Comparison of ENCODE assay signal across 12 cellular contexts in genomic region chr19:3976495-3977241, GRCh38. TPM values are rescaled to one million over a fixed set of nuclear protein-coding genes. Genes with fewer than 3 reads are reported as not detected.
DNase-seq lines count a peak whose midpoint lies in the region; ATAC-seq and TF ChIP-seq lines count a peak whose summit lies in the region.
"Had no signal": no experiment of that assay in that cellular context is flagged by ENCODE, and none has a peak within 500 bp of the region (broad histone marks: within the 10 kb centered on the region; RNA-seq: fewer than 3 reads in every experiment).

No MANE protein-coding gene starts in this region.

- H3K9me3 Mint-ChIP-seq in activated T-cell treated with anti-CD3 and anti-CD28 coated beads, Interleukin-2, amount 50 U/mL, for 4 hours, result no peaks in the 10 kb centered on the region
- H3K9me3 Mint-ChIP-seq in endodermal cell, result no peaks in the 10 kb centered on the region

- H3K36me3 ChIP-seq in endodermal cell (ENCODE audit: control insufficient read depth, insufficient read depth, low read length) (peaks cover 70% of the 10 kb centered on the region), smooth muscle cell (ENCODE audit: low read depth) (peaks cover 10% of the 10 kb centered on the region)

- H3K4me1 Mint-ChIP-seq in activated T-cell treated with anti-CD3 and anti-CD28 coated beads, Interleukin-2, amount 50 U/mL, for 4 hours (ENCODE audit: low read depth), result peaks cover 15% of the 10 kb centered on the region
- peaks cover 2% of the 10 kb centered on the region for H3K4me1 Mint-ChIP-seq in endodermal cell

- H3K4me2 ChIP-seq in smooth muscle cell, result no peak overlapping the region

- DNase-seq in activated T-cell treated with anti-CD3 and anti-CD28 coated beads, Interleukin-2, amount 50 U/mL, for 1 hour, result peak; percentile 27
- DNase-seq in activated T-cell treated with anti-CD3 and anti-CD28 coated beads, Interleukin-2, amount 50 U/mL, for 4 hours, result no peak
- DNase-seq in NB4 (ENCODE audit: low read depth) (peak; percentile 10), endodermal cell (peak; percentile 60), smooth muscle cell (lab: John Stamatoyannopoulos, UW; ENCODE audit: unreplicated experiment) (no peak), SHP77 (lab: John Stamatoyannopoulos, UW) (no peak), GM10248 (ENCODE audit: extremely low spot score) (no peak)
- DNase-seq: foreskin keratinocyte, Karpas-422, left lung, NCI-H524 treated with DMSO at 0.1 percent for 48 hours had no signal

- H3K4me3 ChIP-seq in NB4 (ENCODE audit: low read depth, low read length) (no peak overlapping the region), endodermal cell (ENCODE audit: low read length) (no peak overlapping the region), smooth muscle cell (no peak overlapping the region)
- H3K4me3 ChIP-seq: left lung had no signal

- ATAC-seq in activated T-cell treated with anti-CD3 and anti-CD28 coated beads, Interleukin-2, amount 50 U/mL, for 4 hours, result no peak
- no peak for ATAC-seq in GM18498 (IDR thresholded peaks at IDR 0.05; ENCODE audit: unreplicated experiment)
- ATAC-seq: foreskin keratinocyte, left lung had no signal

- H3K4me1 ChIP-seq in endodermal cell (ENCODE audit: control insufficient read depth, insufficient read depth, low read length) (peaks cover 9% of the 10 kb centered on the region), smooth muscle cell (ENCODE audit: low read depth) (no peaks in the 10 kb centered on the region)
- H3K4me1 ChIP-seq: foreskin keratinocyte had no signal

- H3K9me3 ChIP-seq in endodermal cell (ENCODE audit: control insufficient read depth, low read length) (no peaks in the 10 kb centered on the region), smooth muscle cell (replicated peaks; ENCODE audit: low read depth) (no peaks in the 10 kb centered on the region)
- H3K9me3 ChIP-seq: left lung had no signal

- no peak for TF ChIP-seq CTCF in NB4 (IDR thresholded peaks at IDR 0.05; ENCODE audit: low read depth, low read length)
- TF ChIP-seq CTCF in endodermal cell (conservative IDR thresholded peaks at IDR 0.05), result no peak
- no peak for TF ChIP-seq CTCF in smooth muscle cell (IDR thresholded peaks at IDR 0.05; ENCODE audit: borderline replicate concordance, insufficient read depth, poor library complexity, severe bottlenecking)
- TF ChIP-seq CTCF in GM10248 (IDR thresholded peaks at IDR 0.05; ENCODE audit: control extremely low read depth, extremely low read depth, low read depth, missing control alignments), result no peak

- H3K27me3 ChIP-seq in endodermal cell (ENCODE audit: control insufficient read depth, insufficient read depth, low read length, poor library complexity, severe bottlenecking) (no peaks in the 10 kb centered on the region), smooth muscle cell (ENCODE audit: low read depth) (no peaks in the 10 kb centered on the region)
- H3K27me3 ChIP-seq: foreskin keratinocyte, left lung had no signal

- no peak overlapping the region for H2AFZ ChIP-seq in smooth muscle cell (ENCODE audit: low read depth)

- H3K9ac ChIP-seq in endodermal cell (ENCODE audit: extremely low read depth, low read length, poor library complexity, severe bottlenecking) (no peak overlapping the region), smooth muscle cell (ENCODE audit: low read depth) (no peak overlapping the region)

- H3F3A ChIP-seq in smooth muscle cell (ENCODE audit: low read depth), result peaks cover 68% of the 10 kb centered on the region

- peaks cover 33% of the 10 kb centered on the region for H3K36me3 Mint-ChIP-seq in activated T-cell treated with anti-CD3 and anti-CD28 coated beads, Interleukin-2, amount 50 U/mL, for 4 hours (ENCODE audit: insufficient read depth)
- H3K36me3 Mint-ChIP-seq in endodermal cell (ENCODE audit: low read depth), result peaks cover 59% of the 10 kb centered on the region

- WGBS in endodermal cell (ENCODE audit: insufficient coverage in 1 of 2, insufficient read length in 1 of 2), 2 experiments, result 94 to 97% methylated on average over 20 to 29 of the region's 29 CpGs
- 96% methylated on average over 27 of the region's 29 CpGs for WGBS in smooth muscle cell (ENCODE audit: low lambda C conversion rate)

- CTCF ChIA-PET in GM10248 (lab: Yijun Ruan, JAX), result interaction anchor here (0.9 kb wide), 1 partner anchor 11 kb away, joined by 3 read pairs; no protein-coding TSS in a partner anchor

- H3K79me2 ChIP-seq in smooth muscle cell (ENCODE audit: low read depth), result peaks cover 66% of the 10 kb centered on the region

- H3K27me3 Mint-ChIP-seq in activated T-cell treated with anti-CD3 and anti-CD28 coated beads, Interleukin-2, amount 50 U/mL, for 4 hours (ENCODE audit: low read depth), result no peaks in the 10 kb centered on the region
- no peaks in the 10 kb centered on the region for H3K27me3 Mint-ChIP-seq in endodermal cell (ENCODE audit: insufficient read depth)

- H3K4me3 Mint-ChIP-seq in activated T-cell treated with anti-CD3 and anti-CD28 coated beads, Interleukin-2, amount 50 U/mL, for 4 hours, result no peak overlapping the region
- no peak overlapping the region for H3K4me3 Mint-ChIP-seq in endodermal cell

- H4K20me1 ChIP-seq in smooth muscle cell (ENCODE audit: low read depth), result peaks cover 81% of the 10 kb centered on the region

- no peak for TF ChIP-seq POLR2A in NB4 (IDR thresholded peaks at IDR 0.05; ENCODE audit: extremely low read depth, insufficient read length)

- POLR2A ChIA-PET in GM10248 (lab: Yijun Ruan, JAX), result interaction anchor here (0.6 to 1.0 kb wide), 2 partner anchors 9 to 11 kb away, joined by 3 to 6 read pairs; no protein-coding TSS in a partner anchor

- H3K27ac ChIP-seq in endodermal cell (ENCODE audit: low read depth, low read length), result no peak overlapping the region
- peak overlapping the region; percentile 15 for H3K27ac ChIP-seq in smooth muscle cell (ENCODE audit: low read depth)
- H3K27ac ChIP-seq: foreskin keratinocyte, left lung had no signal

- H3K27ac Mint-ChIP-seq in endodermal cell, result peak overlapping the region; percentile 39

RNA-seq across cellular contexts. Expression of gene DAPK3, which starts 5.8 kb away (rescaled TPM):
- total RNA-seq in activated T-cell treated with anti-CD3 and anti-CD28 coated beads, Interleukin-2, amount 50 U/mL, for 4 hours, result 10 to 100 TPM; 41.6 to 44.3 (median 42.6) TPM
- total RNA-seq in endodermal cell (100 to 1,000 TPM in 1 of 2 donors, 10 to 100 TPM in 1; 89.9 to 106 TPM), smooth muscle cell (76.4 and 82.9 TPM in 2 replicates)
- polyA plus RNA-seq in endodermal cell (2013, experiment 1 of 2), result 64.1 TPM
- polyA plus RNA-seq in endodermal cell (2013, experiment 2 of 2), result 54.5 TPM
- polyA plus RNA-seq in smooth muscle cell, result 113 and 120 TPM in 2 replicates

RNA-seq across cellular contexts. Expression of gene EEF2, which starts 8.6 kb away (rescaled TPM):
- 1,000 to 10,000 TPM; 3,493 to 4,080 (median 3,609) TPM for total RNA-seq in activated T-cell treated with anti-CD3 and anti-CD28 coated beads, Interleukin-2, amount 50 U/mL, for 4 hours
- total RNA-seq in endodermal cell (1,000 to 10,000 TPM; 1,913 to 2,886 TPM), smooth muscle cell (870 and 903 TPM in 2 replicates)
- 1,668 TPM for polyA plus RNA-seq in endodermal cell (2013, experiment 1 of 2)
- 1,515 TPM for polyA plus RNA-seq in endodermal cell (2013, experiment 2 of 2)
- 365 and 474 TPM in 2 replicates for polyA plus RNA-seq in smooth muscle cell

RNA-seq across cellular contexts. Expression of gene PIAS4, which starts 30.9 kb away (rescaled TPM):
- 10 to 100 TPM; 33.9 to 37.0 (median 35.3) TPM for total RNA-seq in activated T-cell treated with anti-CD3 and anti-CD28 coated beads, Interleukin-2, amount 50 U/mL, for 4 hours
- total RNA-seq in endodermal cell (10 to 100 TPM; 57.5 to 58.1 TPM), smooth muscle cell (15.6 and 17.3 TPM in 2 replicates)
- polyA plus RNA-seq in endodermal cell (2013, experiment 1 of 2), result 35.5 TPM
- 30.9 TPM for polyA plus RNA-seq in endodermal cell (2013, experiment 2 of 2)
- polyA plus RNA-seq in smooth muscle cell, result 8.1 and 14.0 TPM in 2 replicates

RNA-seq across cellular contexts. Expression of gene NMRK2, which starts 43.8 kb away (rescaled TPM):
- total RNA-seq in activated T-cell treated with anti-CD3 and anti-CD28 coated beads, Interleukin-2, amount 50 U/mL, for 4 hours, result not detected
- total RNA-seq in endodermal cell, result 10 to 100 TPM; 22.1 to 36.4 TPM
- 8.8 TPM for polyA plus RNA-seq in endodermal cell (2013, experiment 1 of 2)
- 6.7 TPM for polyA plus RNA-seq in endodermal cell (2013, experiment 2 of 2)
- not detected in 2 replicates for total RNA-seq in smooth muscle cell
- not detected in 2 replicates for polyA plus RNA-seq in smooth muscle cell
- total RNA-seq: foreskin keratinocyte had no signal
- polyA plus RNA-seq: foreskin keratinocyte had no signal

Comparison
In these comparisons a context has a peak if more than half of its experiments do, and no peak if none do; other contexts are left out.
1. DNase-seq: peak in activated T-cell treated with anti-CD3 and anti-CD28 coated beads, Interleukin-2, amount 50 U/mL, for 1 hour (single experiment), NB4 (single experiment) and endodermal cell (single experiment); none in activated T-cell treated with anti-CD3 and anti-CD28 coated beads, Interleukin-2, amount 50 U/mL, for 4 hours (single experiment), smooth muscle cell (single experiment), SHP77 (0 of 2) and GM10248 (single experiment).